In the genomic region with DNA sequence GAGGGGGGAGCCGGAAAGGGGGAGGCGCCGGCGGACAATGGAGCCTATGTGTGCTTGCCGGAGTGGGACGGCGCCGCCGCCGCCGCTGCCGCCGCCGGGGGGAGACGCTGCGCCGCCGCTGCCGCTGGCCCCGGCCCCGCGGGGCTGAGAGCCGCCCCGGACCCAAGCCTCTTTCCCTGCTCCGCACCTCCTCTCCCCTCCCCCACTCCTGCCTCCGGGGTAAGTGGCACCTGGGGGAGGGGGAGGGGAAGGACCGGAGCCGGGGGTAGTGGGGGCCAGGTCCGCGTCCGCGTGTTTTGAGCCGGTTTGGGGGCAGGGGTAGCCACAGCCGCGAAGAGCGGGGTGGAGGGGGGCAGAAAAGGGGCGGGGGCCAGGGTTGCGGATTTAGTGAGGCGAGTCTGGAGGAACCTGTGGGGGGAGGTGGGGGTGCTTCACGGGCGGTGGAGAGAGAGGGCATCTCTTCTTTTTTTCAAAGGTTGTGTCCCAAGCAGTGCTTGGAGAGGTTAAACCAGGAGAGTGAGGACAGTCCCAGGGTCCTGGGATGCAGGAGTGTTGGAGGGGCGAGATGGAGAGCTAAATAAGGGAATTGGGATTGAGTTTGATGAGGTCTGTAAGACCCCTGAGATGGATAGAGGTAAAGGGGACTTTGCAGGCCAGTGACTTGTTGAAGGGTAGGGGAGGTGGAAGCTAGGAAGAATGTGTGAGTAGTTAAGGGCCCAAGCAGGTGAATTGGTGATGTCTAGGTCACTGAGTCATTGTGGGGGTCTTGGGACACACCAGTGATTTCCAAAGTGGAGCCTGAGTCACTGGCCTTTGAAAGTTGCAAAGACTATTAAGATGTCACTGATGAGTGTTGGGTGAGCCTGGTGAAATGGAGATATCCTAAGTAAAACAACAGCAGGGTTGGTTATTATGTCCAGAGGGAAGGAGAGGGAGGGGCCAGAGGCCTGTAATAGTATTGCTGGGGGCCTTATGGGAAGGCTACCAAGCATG, we compare ENCODE assay signal across 8 cellular contexts. TPM values are rescaled to one million over a fixed set of nuclear protein-coding genes. Genes with fewer than 3 reads are reported as not detected.
DNase-seq lines count a peak whose midpoint lies in the region; ATAC-seq and TF ChIP-seq lines count a peak whose summit lies in the region.

No MANE protein-coding gene starts in this region.

- H3K36me3 ChIP-seq in A673 (ENCODE audit: insufficient read depth, low read length, poor library complexity, severe bottlenecking) (peaks cover 7% of the 10 kb centered on the region), brain microvascular endothelial cell (replicated peaks) (no peaks in the 10 kb centered on the region), lower lobe of right lung (no peaks in the 10 kb centered on the region), thyroid gland (no peaks in the 10 kb centered on the region)

- peak; percentile 4 for DNase-seq in A673 (ENCODE audit: low spot score)
- peak; percentile 50 for DNase-seq in NCI-H526 treated with DMSO at 0.1 percent for 48 hours (lab: John Stamatoyannopoulos, UW)
- DNase-seq in brain microvascular endothelial cell: peak; percentile 13
- DNase-seq in lower lobe of right lung: no peak
- no peak for DNase-seq in thyroid gland
- DNase-seq in NCI-H1930 (lab: John Stamatoyannopoulos, UW): no peak

- H3K9me3 ChIP-seq in A673 (ENCODE audit: low read depth, low read length, poor library complexity, severe bottlenecking) (no peaks in the 10 kb centered on the region), lower lobe of right lung (no peaks in the 10 kb centered on the region), thyroid gland (no peaks in the 10 kb centered on the region)

- no TSS peak for BruUV-seq in A673 (replicated peaks; lab: Mats Ljungman, UMichigan)

- intact Hi-C loops in A673 (cut with micrococcal nuclease; ENCODE audit: unreplicated experiment) (no loop called here), lower lobe of right lung (cut with DNase I) (no loop called here), thyroid gland (cut with DNase I) (no loop called here)

- TF ChIP-seq POLR2A in thyroid gland (IDR thresholded peaks at IDR 0.05): peak; percentile 15 to 74

- H3K4me3 ChIP-seq in A673 (ENCODE audit: low read depth, low read length, poor library complexity, severe bottlenecking) (peak overlapping the region; percentile 56), brain microvascular endothelial cell (ENCODE audit: low read depth, low read length) (peak overlapping the region; percentile 65), lower lobe of right lung (peak overlapping the region; percentile 88), thyroid gland (replicated peaks in 1 of 3) (peak overlapping the region in 2 of 3 donors; percentile 52 to 66)

- H3K4me1 ChIP-seq in A673 (ENCODE audit: insufficient read depth, low read length, poor library complexity, severe bottlenecking) (peaks cover 5% of the 10 kb centered on the region), lower lobe of right lung (peaks cover 15% of the 10 kb centered on the region), thyroid gland (peaks cover 6 to 12% of the 10 kb centered on the region in 2 donors)

- TF ChIP-seq CTCF in A673 (conservative IDR thresholded peaks at IDR 0.05; ENCODE audit: low read depth, low read length) (no peak), GM12873 (IDR thresholded peaks at IDR 0.05; ENCODE audit: insufficient read depth, low read depth, low read length, missing control alignments) (peak; percentile 6), brain microvascular endothelial cell (IDR thresholded peaks at IDR 0.05; ENCODE audit: low read depth, low read length, missing control alignments) (no peak), lower lobe of right lung (IDR thresholded peaks at IDR 0.05) (no peak), thyroid gland (IDR thresholded peaks at IDR 0.05) (peak in 3 of 6 experiments; percentile 4 to 29 (median 25))

- H3K27ac ChIP-seq in A673 (ENCODE audit: low read depth, low read length, poor library complexity, severe bottlenecking) (peak overlapping the region; percentile 78), brain microvascular endothelial cell (peak overlapping the region; percentile 46), lower lobe of right lung (peak overlapping the region; percentile 57), thyroid gland (peak overlapping the region in 2 of 3 donors; percentile 72 to 76)

- in situ Hi-C loops in brain microvascular endothelial cell (cut with HindIII; ENCODE audit: low pct_ligation_motif_present, low sequenced_read_pairs): no loop called here

- no peaks in the 10 kb centered on the region for H3K27me3 ChIP-seq in A673 (replicated peaks; ENCODE audit: insufficient read depth, low read depth, low read length, poor library complexity)
- H3K27me3 ChIP-seq in brain microvascular endothelial cell (replicated peaks): no peaks in the 10 kb centered on the region
- no peaks in the 10 kb centered on the region for H3K27me3 ChIP-seq in lower lobe of right lung (ENCODE audit: low read depth)
- no peaks in the 10 kb centered on the region for H3K27me3 ChIP-seq in thyroid gland

- POLR2A ChIA-PET in A673 (lab: Charles Lee; ENCODE audit: low non-redundant PET): no interaction called here

- CTCF ChIA-PET in A673 (lab: Charles Lee): no interaction called here

- ATAC-seq in lower lobe of right lung: no peak
- ATAC-seq in GM21529 (IDR thresholded peaks at IDR 0.05; ENCODE audit: unreplicated experiment): no peak

- WGBS in thyroid gland, 2 donors: 0 to 1% methylated on average over 15 to 16 of the region's 42 CpGs

RNA-seq across cellular contexts. Expression of a gene that starts 59.1 kb away (rescaled TPM):
- total RNA-seq in A673 (2021) (28.3 and 28.4 TPM in 2 replicates), lower lobe of right lung (14.5 TPM), thyroid gland (10 to 100 TPM; 13.2 to 32.5 (median 19.8) TPM)

Comparison
In these comparisons a context has a peak if more than half of its experiments do, and no peak if none do; other contexts are left out.
1. DNase-seq: peak in A673 (single experiment), NCI-H526 treated with DMSO at 0.1 percent for 48 hours (single experiment) and brain microvascular endothelial cell (single experiment); none in lower lobe of right lung (single experiment), thyroid gland (0 of 2) and NCI-H1930 (0 of 2).
2. Peak in every context shown above with its lines, with median percentiles within 50 percentile points of each other: H3K27ac ChIP-seq and H3K4me3 ChIP-seq.